In genomic region chr2:130372833-130373807, GRCh38 we compare ENCODE assay signal across 8 cellular contexts. TPM values are rescaled to one million over a fixed set of nuclear protein-coding genes. Genes with fewer than 3 reads are reported as not detected.
A peak's percentile ranks its signal among the peaks of the same experiment; 100 is the strongest.
DNase-seq lines count a peak whose midpoint lies in the region; ATAC-seq and TF ChIP-seq lines count a peak whose summit lies in the region.

No MANE protein-coding gene starts in this region.

- H3K4me1 Mint-ChIP-seq in T-helper 1 cell treated with Interleukin-12 subunit alpha and Interleukin-12 subunit beta and Interleukin-4 antibody, amounts not matched to agents 30 μg/mL and 1 μg/mL, for 36 hours (ENCODE audit: low read depth), result peaks cover 58% of the 10 kb centered on the region

- H3K27ac Mint-ChIP-seq in T-helper 1 cell treated with Interleukin-12 subunit alpha and Interleukin-12 subunit beta and Interleukin-4 antibody, amounts not matched to agents 30 μg/mL and 1 μg/mL, for 36 hours, result peak overlapping the region; percentile 81

- DNase-seq in T-helper 1 cell (no peak), PC-9 (no peak), esophagus muscularis mucosa (ENCODE audit: extremely low spot score) (peak; percentile 90), NCI-H226 (no peak), glomerular visceral epithelial cell (ENCODE audit: extremely low spot score) (no peak)

- CTCF ChIA-PET in PC-9 (lab: Charles Lee), result interaction anchor here (1.1 kb wide), 1 partner anchor 32 kb away, joined by 3 read pairs; a partner anchor contains a TSS

- H3K36me3 Mint-ChIP-seq in T-helper 1 cell treated with Interleukin-12 subunit alpha and Interleukin-12 subunit beta and Interleukin-4 antibody, amounts not matched to agents 30 μg/mL and 1 μg/mL, for 36 hours (ENCODE audit: low read depth), result peaks cover 32% of the 10 kb centered on the region

- TF ChIP-seq POLR2A in esophagus muscularis mucosa (IDR thresholded peaks at IDR 0.05; ENCODE audit: low read depth), result no peak

- no peaks in the 10 kb centered on the region for H3K79me2 ChIP-seq in PC-9 (ENCODE audit: low read depth)

- no peaks in the 10 kb centered on the region for H3K27me3 Mint-ChIP-seq in T-helper 1 cell treated with Interleukin-12 subunit alpha and Interleukin-12 subunit beta and Interleukin-4 antibody, amounts not matched to agents 30 μg/mL and 1 μg/mL, for 36 hours (ENCODE audit: low read depth)

- TF ChIP-seq CTCF in PC-9 (conservative IDR thresholded peaks at IDR 0.05), result peak; percentile 47; the same call in 1 of the 2 replicates
- TF ChIP-seq CTCF in esophagus muscularis mucosa (IDR thresholded peaks at IDR 0.05), result no peak

- H4K20me1 ChIP-seq in PC-9 (ENCODE audit: insufficient read depth), result no peaks in the 10 kb centered on the region

- no peak overlapping the region for H3K27ac ChIP-seq in PC-9
- H3K27ac ChIP-seq in esophagus muscularis mucosa (replicated peaks in 1 of 4), result peak overlapping the region; percentile 84 to 94 (median 88)
- H3K27ac ChIP-seq in rectal smooth muscle tissue (ENCODE audit: low read depth, low read length), result peak overlapping the region; percentile 88

- no peaks in the 10 kb centered on the region for H3F3A ChIP-seq in PC-9 (ENCODE audit: insufficient read depth, low read depth)

- peak overlapping the region; percentile 96 for H3K4me2 ChIP-seq in PC-9

- ATAC-seq in HG02938 (IDR thresholded peaks at IDR 0.05; ENCODE audit: unreplicated experiment), result no peak

- BruUV-seq in PC-9 (replicated peaks; lab: Mats Ljungman, UMichigan), result TSS peak; percentile 29

- 62% methylated on average over 15 of the region's 24 CpGs for WGBS in esophagus muscularis mucosa

- peak overlapping the region; percentile 97 for H3K4me3 Mint-ChIP-seq in T-helper 1 cell treated with Interleukin-12 subunit alpha and Interleukin-12 subunit beta and Interleukin-4 antibody, amounts not matched to agents 30 μg/mL and 1 μg/mL, for 36 hours

- peaks cover 4% of the 10 kb centered on the region for H3K9me3 Mint-ChIP-seq in T-helper 1 cell treated with Interleukin-12 subunit alpha and Interleukin-12 subunit beta and Interleukin-4 antibody, amounts not matched to agents 30 μg/mL and 1 μg/mL, for 36 hours

- POLR2A ChIA-PET in PC-9 (lab: Charles Lee; ENCODE audit: unreplicated experiment), result interaction anchor here (0.5 to 0.6 kb wide), 2 partner anchors 20 to 22 kb away, joined by 4 to 8 read pairs; no protein-coding TSS in a partner anchor

- no peaks in the 10 kb centered on the region for H3K36me3 ChIP-seq in PC-9 (ENCODE audit: low read depth)
- peaks cover 0 to 43% (median 16%) of the 10 kb centered on the region in 4 donors for H3K36me3 ChIP-seq in esophagus muscularis mucosa
- H3K36me3 ChIP-seq in rectal smooth muscle tissue (ENCODE audit: control insufficient read depth, insufficient read depth, low read length), result peaks cover 4% of the 10 kb centered on the region

- H2AFZ ChIP-seq in PC-9, result peak overlapping the region; percentile 98

- TF ChIP-seq EP300 in esophagus muscularis mucosa (IDR thresholded peaks at IDR 0.05), result no peak

- H3K9ac ChIP-seq in rectal smooth muscle tissue (ENCODE audit: low read length), result peak overlapping the region; percentile 42

- H3K4me1 ChIP-seq in PC-9 (replicated peaks; ENCODE audit: insufficient read depth), result 0 out of 2 replicates have a peak, but pooled peaks cover 9% of the 10 kb centered on the region
- H3K4me1 ChIP-seq in esophagus muscularis mucosa, result peaks cover 26 to 54% (median 45%) of the 10 kb centered on the region in 4 donors
- H3K4me1 ChIP-seq in rectal smooth muscle tissue (ENCODE audit: control insufficient read depth, insufficient read depth, low read length), result peaks cover 8% of the 10 kb centered on the region

- H3K4me3 ChIP-seq in PC-9 (peak overlapping the region; percentile 94), esophagus muscularis mucosa (peak overlapping the region; percentile 85 to 97 (median 90)), rectal smooth muscle tissue (ENCODE audit: low read length) (peak overlapping the region; percentile 82)

- no peaks in the 10 kb centered on the region for H3K9me2 ChIP-seq in PC-9 (ENCODE audit: insufficient read depth)

- intact Hi-C loops in PC-9 (cut with micrococcal nuclease; ENCODE audit: unreplicated experiment) (loop anchor here (1.0 kb wide), 3 partner anchors 17 to 31 kb away; partner anchors contain the start of genes IMP4 and PTPN18), esophagus muscularis mucosa (cut with DNase I) (loop anchor here (2.0 kb wide), 1 partner anchor 18 kb away; no protein-coding TSS in a partner anchor)

- H3K9me3 ChIP-seq in PC-9 (ENCODE audit: insufficient read depth, low read depth) (no peaks in the 10 kb centered on the region), esophagus muscularis mucosa (no peaks in the 10 kb centered on the region)

- H3K27me3 ChIP-seq in PC-9 (ENCODE audit: insufficient read depth, low read depth), result no peaks in the 10 kb centered on the region
- H3K27me3 ChIP-seq in esophagus muscularis mucosa, result no peaks in the 10 kb centered on the region
- H3K27me3 ChIP-seq in rectal smooth muscle tissue (ENCODE audit: control insufficient read depth, insufficient read depth, low read length), result no peaks in the 10 kb centered on the region

RNA-seq across cellular contexts. Expression of gene PTPN18, which starts 17.3 kb away (rescaled TPM):
- total RNA-seq in PC-9 (2021) (54.5 and 55.9 TPM in 2 replicates), esophagus muscularis mucosa (10 to 100 TPM; 36.6 to 60.2 (median 50.3) TPM)

RNA-seq across cellular contexts. Expression of gene IMP4, which starts 30.4 kb away (rescaled TPM):
- total RNA-seq in PC-9 (2021), result 76.8 and 82.6 TPM in 2 replicates
- total RNA-seq in esophagus muscularis mucosa, result 100 to 1,000 TPM in 3 of 4 donors, 10 to 100 TPM in 1; 94.7 to 139 (median 114) TPM
